ENCODE assay signal across 23 cellular contexts in genomic region chr5:96288845-96289185, GRCh38.
DNase-seq lines count a peak whose midpoint lies in the region; TF ChIP-seq lines count a peak whose summit lies in the region.
"Had no signal": no experiment of that assay in that cellular context is flagged by ENCODE, and none has a peak within 500 bp of the region (broad histone marks: within the 10 kb centered on the region; RNA-seq: fewer than 3 reads in every experiment).

No MANE protein-coding gene starts in this region.

- peak overlapping the region in 1 of 2 donors; percentile 12 for H3K9ac ChIP-seq in liver (ENCODE audit: low read depth in 1 of 2, low read length in 2 of 2)

- TF ChIP-seq CTCF in AG09309 (IDR thresholded peaks at IDR 0.05; ENCODE audit: control insufficient read depth, insufficient read depth, low read depth, low read length, missing control alignments) = no peak
- no peak for TF ChIP-seq CTCF in epithelial cell of esophagus (IDR thresholded peaks at IDR 0.05; ENCODE audit: insufficient read depth, low read depth, low read length, missing control alignments)
- TF ChIP-seq CTCF in liver (IDR thresholded peaks at IDR 0.05; ENCODE audit: low read depth, low read length, missing input control) = no peak
- TF ChIP-seq CTCF in BE2C (IDR thresholded peaks at IDR 0.05; ENCODE audit: low read depth, low read length) = no peak

- WGBS in liver = 34% methylated on average over 1 of the region's 1 CpG

- H3K4me3 ChIP-seq in AG09309 (ENCODE audit: control insufficient read depth, low read depth, low read length) (no peak overlapping the region), epithelial cell of esophagus (ENCODE audit: low read length) (no peak overlapping the region), liver (ENCODE audit: low read depth in 1 of 3, low read length in 3 of 3) (no peak overlapping the region), BE2C (ENCODE audit: low read depth, low read length) (no peak overlapping the region)
- H3K4me3 ChIP-seq: heart right ventricle, SK-N-MC had no signal

- TF ChIP-seq RAD21 in liver (IDR thresholded peaks at IDR 0.05) = no peak

- peaks cover 2 to 16% (median 11%) of the 10 kb centered on the region in 4 donors for H3K4me1 ChIP-seq in liver (ENCODE audit: control insufficient read depth in 4 of 4, insufficient read depth in 4 of 4, low read length in 3 of 4)
- no peaks in the 10 kb centered on the region for H3K4me1 ChIP-seq in BE2C

- peak overlapping the region in 1 of 2 donors; percentile 71 for H3K27ac ChIP-seq in liver (ENCODE audit: low read depth in 1 of 2, low read length in 2 of 2)
- H3K27ac ChIP-seq: C4-2B, neutrophil, SK-N-MC had no signal

- H3K9me3 ChIP-seq in liver (ENCODE audit: control insufficient read depth in 4 of 4, low read length in 3 of 4) (no peaks in the 10 kb centered on the region), BE2C (no peaks in the 10 kb centered on the region)
- H3K9me3 ChIP-seq: neutrophil had no signal

- H3K36me3 ChIP-seq in liver (ENCODE audit: control insufficient read depth in 4 of 4, insufficient read depth in 3 of 4, low read depth in 1 of 4, low read length in 3 of 4) (no peaks in the 10 kb centered on the region), BE2C (no peaks in the 10 kb centered on the region)
- H3K36me3 ChIP-seq: heart right ventricle, neutrophil had no signal

- DNase-seq in AG09309 (ENCODE audit: low read depth) (peak; percentile 33), LHCN-M2 (ENCODE audit: low read depth) (peak; percentile 34), epithelial cell of esophagus (ENCODE audit: low read depth) (peak; percentile 85), occipital lobe (lab: John Stamatoyannopoulos, UW) (no peak), BE2C (no peak), RKO (ENCODE audit: low spot score) (no peak), SKM-1 (lab: John Stamatoyannopoulos, UW; ENCODE audit: unreplicated experiment) (no peak)
- DNase-seq: amniotic stem cell, cortex of kidney, heart right ventricle, HFFc6, Karpas-422, left cardiac atrium, mesendoderm, NCI-H187, NCI-H2171 treated with DMSO at 0.1 percent for 48 hours, NCI-H526, small intestine, T-helper 17 cell had no signal

- no peaks in the 10 kb centered on the region for H3K27me3 ChIP-seq in liver (ENCODE audit: control insufficient read depth in 4 of 4, insufficient read depth in 4 of 4, low read length in 3 of 4)
- H3K27me3 ChIP-seq in BE2C = no peaks in the 10 kb centered on the region
- H3K27me3 ChIP-seq: heart right ventricle, neutrophil had no signal

TF ChIP-seq in liver, 16 proteins besides CTCF, POLR2A, EP300 and RAD21:
- TF ChIP-seq REST (IDR thresholded peaks at IDR 0.05) = no peak
- TF ChIP-seq NR2F2 (IDR thresholded peaks at IDR 0.05) = no peak
- peak; percentile 51 for TF ChIP-seq YY1 (IDR thresholded peaks at IDR 0.05)
- peak in 1 of 2 donors; percentile 31 for TF ChIP-seq RXRA (IDR thresholded peaks at IDR 0.05)
- TF ChIP-seq HNF4A (conservative IDR thresholded peaks at IDR 0.05) = no peak
- peak; percentile 11 for TF ChIP-seq MAX (IDR thresholded peaks at IDR 0.05)
- TF ChIP-seq SP1 (IDR thresholded peaks at IDR 0.05) = no peak

Comparison
In these comparisons a context has a peak if more than half of its experiments do, and no peak if none do; other contexts are left out.
1. DNase-seq: peak in AG09309 (single experiment), LHCN-M2 (single experiment) and epithelial cell of esophagus (single experiment); none in occipital lobe (single experiment), BE2C (single experiment), RKO (single experiment) and SKM-1 (single experiment).